9 cellular contexts compared by ENCODE assay signal in the genomic region with DNA sequence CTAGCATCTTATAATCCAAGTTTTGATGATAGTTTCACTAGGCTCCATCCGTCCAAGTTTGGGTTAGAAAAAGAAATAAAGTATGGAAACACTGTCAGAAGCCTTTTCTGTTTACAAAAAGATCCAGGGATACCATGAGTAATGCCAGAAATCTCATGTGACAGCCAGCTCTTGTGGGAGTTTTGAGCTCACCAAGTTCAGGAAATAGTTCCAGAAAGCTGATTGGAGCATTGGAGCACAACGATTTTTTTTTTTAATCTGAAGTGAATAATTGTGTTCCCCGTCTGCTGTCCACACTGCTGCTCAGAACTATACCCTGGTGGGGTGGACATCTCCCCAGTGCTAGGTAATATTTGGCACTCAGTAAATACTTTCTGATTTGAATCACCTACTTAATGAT.
DNase-seq lines count a peak whose midpoint lies in the region; ATAC-seq and TF ChIP-seq lines count a peak whose summit lies in the region.
"Had no signal": no experiment of that assay in that cellular context is flagged by ENCODE, and none has a peak within 500 bp of the region (broad histone marks: within the 10 kb centered on the region; RNA-seq: fewer than 3 reads in every experiment).

No MANE protein-coding gene starts in this region.

- no peak overlapping the region for H3K4me3 Mint-ChIP-seq in activated CD4-positive, alpha-beta T cell treated with anti-CD3 and anti-CD28 coated beads, Interleukin-2, amount 10 ng/mL, durations not matched to agents 24 days and 14 days
- no peak overlapping the region for H3K4me3 Mint-ChIP-seq in endothelial cell (ENCODE audit: unreplicated experiment)
- H3K4me3 Mint-ChIP-seq in glutamatergic neuron (ENCODE audit: unreplicated experiment) = no peak overlapping the region

- ATAC-seq in HG03521 (IDR thresholded peaks at IDR 0.05; ENCODE audit: unreplicated experiment) = no peak

- H3K4me3 ChIP-seq in cardiac fibroblast (replicated peaks in 1 of 2; ENCODE audit: low read depth in 2 of 2, low read length in 2 of 2) (no peak overlapping the region), spleen (no peak overlapping the region)

- DNase-seq in GM04504 (ENCODE audit: low read depth) (peak; percentile 90), cardiac fibroblast (ENCODE audit: low read depth in 2 of 2) (peak; percentile 90 to 93), iris pigment epithelial cell (ENCODE audit: low read depth) (peak; percentile 86), spleen (no peak), endothelial cell (ENCODE audit: low spot score) (no peak), glutamatergic neuron (no peak)
- DNase-seq in activated CD4-positive, alpha-beta T cell treated with anti-CD3 and anti-CD28 coated beads, Interleukin-2, amount 10 ng/mL, durations not matched to agents 24 days and 14 days = no peak
- DNase-seq: NCI-H526 had no signal

- intact Hi-C loops in spleen (cut with DNase I; ENCODE audit: low total_unique reads) = no loop called here
- intact Hi-C loops in activated CD4-positive, alpha-beta T cell treated with anti-CD3 and anti-CD28 coated beads, Interleukin-2, amount 10 ng/mL, durations not matched to agents 24 days and 14 days (cut with micrococcal nuclease) = no loop called here

- no peaks in the 10 kb centered on the region for H3K27me3 Mint-ChIP-seq in activated CD4-positive, alpha-beta T cell treated with anti-CD3 and anti-CD28 coated beads, Interleukin-2, amount 10 ng/mL, durations not matched to agents 24 days and 14 days
- H3K27me3 Mint-ChIP-seq in endothelial cell (ENCODE audit: unreplicated experiment) (no peaks in the 10 kb centered on the region), glutamatergic neuron (ENCODE audit: unreplicated experiment) (peaks cover 12% of the 10 kb centered on the region)

- peak overlapping the region in 6 of 8 donors; percentile 15 to 50 (median 24) for H3K27ac ChIP-seq in spleen

- H3K27ac Mint-ChIP-seq in activated CD4-positive, alpha-beta T cell treated with anti-CD3 and anti-CD28 coated beads, Interleukin-2, amount 10 ng/mL, durations not matched to agents 24 days and 14 days = no peak overlapping the region
- H3K27ac Mint-ChIP-seq in endothelial cell (ENCODE audit: unreplicated experiment) = no peak overlapping the region
- H3K27ac Mint-ChIP-seq in glutamatergic neuron (ENCODE audit: unreplicated experiment) = no peak overlapping the region

- no peaks in the 10 kb centered on the region for H3K36me3 ChIP-seq in spleen

- TF ChIP-seq POLR2A in spleen (IDR thresholded peaks at IDR 0.05) = no peak

- H3K9me3 ChIP-seq in spleen = no peaks in the 10 kb centered on the region

- no peaks in the 10 kb centered on the region for H3K4me1 Mint-ChIP-seq in activated CD4-positive, alpha-beta T cell treated with anti-CD3 and anti-CD28 coated beads, Interleukin-2, amount 10 ng/mL, durations not matched to agents 24 days and 14 days
- H3K4me1 Mint-ChIP-seq in endothelial cell (ENCODE audit: unreplicated experiment) (no peaks in the 10 kb centered on the region), glutamatergic neuron (ENCODE audit: low read depth, unreplicated experiment) (peaks cover 12% of the 10 kb centered on the region)

- H3K4me1 ChIP-seq in spleen = peaks cover 0 to 8% (median 0%) of the 10 kb centered on the region in 6 donors

- WGBS in spleen, 5 donors = 58 to 66% (median 63%) methylated on average over 3 of the region's 3 CpGs

- no peaks in the 10 kb centered on the region for H3K36me3 Mint-ChIP-seq in activated CD4-positive, alpha-beta T cell treated with anti-CD3 and anti-CD28 coated beads, Interleukin-2, amount 10 ng/mL, durations not matched to agents 24 days and 14 days (ENCODE audit: low read depth)
- H3K36me3 Mint-ChIP-seq in endothelial cell (ENCODE audit: low read depth, unreplicated experiment) = no peaks in the 10 kb centered on the region
- no peaks in the 10 kb centered on the region for H3K36me3 Mint-ChIP-seq in glutamatergic neuron (ENCODE audit: unreplicated experiment)

- H3K9me3 Mint-ChIP-seq in activated CD4-positive, alpha-beta T cell treated with anti-CD3 and anti-CD28 coated beads, Interleukin-2, amount 10 ng/mL, durations not matched to agents 24 days and 14 days = no peaks in the 10 kb centered on the region
- H3K9me3 Mint-ChIP-seq in endothelial cell (ENCODE audit: unreplicated experiment) (no peaks in the 10 kb centered on the region), glutamatergic neuron (ENCODE audit: unreplicated experiment) (peaks cover 15% of the 10 kb centered on the region)

- no peaks in the 10 kb centered on the region for H3K27me3 ChIP-seq in spleen (replicated peaks in 1 of 7)

- TF ChIP-seq CTCF in cardiac fibroblast (IDR thresholded peaks at IDR 0.05; ENCODE audit: low read depth, low read length) (no peak), spleen (IDR thresholded peaks at IDR 0.05 in 8 of 11, conservative IDR thresholded peaks at IDR 0.05 in 3 of 11) (no peak), endothelial cell (IDR thresholded peaks at IDR 0.05; ENCODE audit: unreplicated experiment) (no peak), glutamatergic neuron (IDR thresholded peaks at IDR 0.05; ENCODE audit: partially characterized antibody, unreplicated experiment) (no peak)

Comparison
In these comparisons a context has a peak if more than half of its experiments do, and no peak if none do; other contexts are left out.
1. DNase-seq: peak in GM04504 (single experiment), cardiac fibroblast (2 of 2) and iris pigment epithelial cell (single experiment); none in spleen (single experiment), activated CD4-positive, alpha-beta T cell treated with anti-CD3 and anti-CD28 coated beads, Interleukin-2, amount 10 ng/mL, durations not matched to agents 24 days and 14 days (single experiment), endothelial cell (single experiment) and glutamatergic neuron (single experiment).